20 cellular contexts compared by ENCODE assay signal in the genomic region with DNA sequence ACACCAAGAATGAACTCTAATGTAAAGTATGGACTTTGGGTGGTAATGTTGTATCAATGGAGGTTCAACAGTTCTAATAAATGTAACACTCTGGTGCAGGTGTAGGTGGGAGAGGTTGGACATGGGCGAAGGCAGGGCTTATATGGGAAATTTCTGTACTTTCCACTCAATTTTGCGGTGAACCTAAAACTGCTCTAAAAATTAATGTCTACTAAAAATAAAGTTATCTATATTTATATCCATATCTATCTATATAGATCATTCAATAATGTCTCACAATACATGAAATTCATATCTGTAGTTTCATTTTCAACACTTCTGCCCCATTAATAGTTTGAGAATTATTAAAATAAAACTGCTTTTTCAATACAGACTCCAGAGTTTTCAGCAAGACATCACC. TPM values are rescaled to one million over a fixed set of nuclear protein-coding genes. Genes with fewer than 3 reads are reported as not detected.
DNase-seq lines count a peak whose midpoint lies in the region; ATAC-seq, FAIRE-seq and TF ChIP-seq lines count a peak whose summit lies in the region.
"Had no signal": no experiment of that assay in that cellular context is flagged by ENCODE, and none has a peak within 500 bp of the region (broad histone marks: within the 10 kb centered on the region; RNA-seq: fewer than 3 reads in every experiment).

No MANE protein-coding gene starts in this region.

- H3K4me1 Mint-ChIP-seq in CD4-positive, alpha-beta memory T cell: peaks cover 19 to 35% (median 25%) of the 10 kb centered on the region in 4 donors
- H3K4me1 Mint-ChIP-seq: H9 had no signal

- H3K27ac ChIP-seq in CD4-positive, alpha-beta memory T cell (ENCODE audit: low read depth, low read length): no peak overlapping the region
- H3K27ac ChIP-seq in OCI-LY3 (ENCODE audit: low read length): no peak overlapping the region
- H3K27ac ChIP-seq in GM12878 (ENCODE audit: control insufficient read depth, insufficient read depth): peak overlapping the region; percentile 27
- H3K27ac ChIP-seq in trophoblast cell (ENCODE audit: low read depth, low read length): no peak overlapping the region
- H3K27ac ChIP-seq: 22Rv1, A549, C4-2B had no signal

- H2BK5ac ChIP-seq in trophoblast cell (ENCODE audit: low read depth, low read length, poor library complexity): no peak overlapping the region

- H3K4me1 ChIP-seq in CD4-positive, alpha-beta memory T cell (ENCODE audit: insufficient read depth, low read length): peaks cover 4% of the 10 kb centered on the region
- H3K4me1 ChIP-seq in OCI-LY3 (ENCODE audit: low read length) (peaks cover 6% of the 10 kb centered on the region), GM12878 (ENCODE audit: control insufficient read depth, insufficient read depth, low read length) (no peaks in the 10 kb centered on the region; the same call in none of the 2 replicates), trophoblast cell (ENCODE audit: control insufficient read depth in 1 of 2, insufficient read depth in 2 of 2, low read length in 2 of 2) (no peaks in the 10 kb centered on the region)
- H3K4me1 ChIP-seq: A549 had no signal

- H3K79me2 ChIP-seq in OCI-LY3 (ENCODE audit: low read length): no peaks in the 10 kb centered on the region
- H3K79me2 ChIP-seq in GM12878 (ENCODE audit: control insufficient read depth, insufficient read depth, low read length): no peaks in the 10 kb centered on the region
- H3K79me2 ChIP-seq in trophoblast cell (ENCODE audit: control insufficient read depth, insufficient read depth, low read length, poor library complexity): no peaks in the 10 kb centered on the region

- BruUV-seq in GM12878 (replicated peaks; lab: Mats Ljungman, UMichigan): no TSS peak

- no peak for TF ChIP-seq CTCF in OCI-LY3 (IDR thresholded peaks at IDR 0.05; ENCODE audit: low read depth, low read length)
- TF ChIP-seq CTCF in GM12878 (IDR thresholded peaks at IDR 0.05 in 2 of 3, conservative IDR thresholded peaks at IDR 0.05 in 1 of 3; ENCODE audit: control insufficient read depth in 2 of 3, extremely low read depth in 1 of 3, insufficient read depth in 1 of 3, low read depth in 3 of 3, low read length in 3 of 3): no peak

- TF ChIP-seq RAD21 in GM12878 (IDR thresholded peaks at IDR 0.05; ENCODE audit: insufficient read depth, low read depth, low read length): no peak

- H3K18ac ChIP-seq in trophoblast cell (ENCODE audit: low read length): no peak overlapping the region

- no peak overlapping the region for H2BK12ac ChIP-seq in trophoblast cell (ENCODE audit: low read length)

- H3K9ac ChIP-seq in OCI-LY3 (ENCODE audit: low read length) (no peak overlapping the region), GM12878 (ENCODE audit: control insufficient read depth, insufficient read depth, low read length) (no peak overlapping the region), trophoblast cell (ENCODE audit: low read length) (no peak overlapping the region)

- H4K20me1 ChIP-seq in OCI-LY3 (ENCODE audit: insufficient read depth, low read length): no peaks in the 10 kb centered on the region
- H4K20me1 ChIP-seq in GM12878 (ENCODE audit: control insufficient read depth, insufficient read depth): no peaks in the 10 kb centered on the region

- POLR2A ChIA-PET in CD4-positive, alpha-beta memory T cell (lab: Charles Lee; ENCODE audit: partially characterized antibody): no interaction called here
- POLR2A ChIA-PET in GM12878 (lab: Charles Lee): no interaction called here

- H3K27me3 ChIP-seq in CD4-positive, alpha-beta memory T cell (ENCODE audit: insufficient read depth, low read length): no peaks in the 10 kb centered on the region
- no peaks in the 10 kb centered on the region for H3K27me3 ChIP-seq in OCI-LY3 (ENCODE audit: low read depth, low read length)
- H3K27me3 ChIP-seq in GM12878 (replicated peaks in 1 of 2; ENCODE audit: control insufficient read depth in 2 of 2, insufficient read depth in 2 of 2, low read length in 1 of 2): no peaks in the 10 kb centered on the region
- no peaks in the 10 kb centered on the region for H3K27me3 ChIP-seq in trophoblast cell (ENCODE audit: insufficient read depth, low read length)

- no peak overlapping the region for H3K4ac ChIP-seq in trophoblast cell (ENCODE audit: low read depth, low read length)

- H4K91ac ChIP-seq in trophoblast cell (ENCODE audit: low read depth, low read length): no peak overlapping the region

- WGBS in GM12878 (ENCODE audit: insufficient coverage, insufficient replicate concordance, low lambda C conversion rate, missing lambda C conversion rate): 2% methylated on average over 2 of the region's 2 CpGs
- no CpG with 5 or more reads among the region's 2 CpGs for WGBS in trophoblast cell (ENCODE audit: extremely low coverage, insufficient coverage, insufficient read length)

- SMC1A ChIA-PET in GM12878 (lab: Charles Lee; ENCODE audit: uncharacterized antibody, unreplicated experiment): interaction anchor here (1.5 to 2.4 kb wide), 4 partner anchors 18 to 55 kb away, joined by 4 to 10 read pairs (median 5); no protein-coding TSS in a partner anchor

- in situ Hi-C loops in GM12878 (cut with MboI): no loop called here

- no peak overlapping the region for H3K14ac ChIP-seq in trophoblast cell (ENCODE audit: low read length)

- H3K23ac ChIP-seq in trophoblast cell (ENCODE audit: low read length): no peak overlapping the region

- no peak overlapping the region for H3K4me3 Mint-ChIP-seq in CD4-positive, alpha-beta memory T cell
- H3K4me3 Mint-ChIP-seq: CD4-positive, alpha-beta T cell; H9 had no signal

- TF ChIP-seq POLR2A in GM12892 (IDR thresholded peaks at IDR 0.05; ENCODE audit: low read depth, low read length): no peak
- no peak for TF ChIP-seq POLR2A in GM12878 (IDR thresholded peaks at IDR 0.05; ENCODE audit: low read depth, low read length)

- TF ChIP-seq EP300 in GM12878 (IDR thresholded peaks at IDR 0.05; ENCODE audit: borderline replicate concordance in 1 of 2, control insufficient read depth in 1 of 2, low read depth in 2 of 2, low read length in 2 of 2): no peak

- H2AFZ ChIP-seq in OCI-LY3 (ENCODE audit: low read depth, low read length) (no peak overlapping the region), GM12878 (ENCODE audit: control insufficient read depth, low read depth, low read length) (no peak overlapping the region; the same call in 1 of the 2 replicates), trophoblast cell (ENCODE audit: insufficient read depth, low read length, poor library complexity) (no peak overlapping the region)

- no peak for DNase-seq in CD4-positive, alpha-beta memory T cell
- no peak for DNase-seq in GM12892 (ENCODE audit: insufficient read length)
- no peak for DNase-seq in GM12878 (ENCODE audit: low read depth, low spot score)
- DNase-seq in inferior parietal cortex (ENCODE audit: extremely low spot score): no peak
- no peak for DNase-seq in trophoblast cell
- no peak for DNase-seq in NCI-H2081 (lab: John Stamatoyannopoulos, UW)
- DNase-seq: AML-193; CD4-positive, alpha-beta T cell; DMS 273 treated with DMSO at 0.1 percent for 48 hours; H9; KG1 had no signal

- FAIRE-seq in GM12892 (lab: Jason Lieb, UNC): peak; percentile 90
- no peak for FAIRE-seq in GM12878 (lab: Jason Lieb, UNC)
- FAIRE-seq: A549, G401.6 had no signal

- peaks cover 9% of the 10 kb centered on the region for H3K36me3 ChIP-seq in CD4-positive, alpha-beta memory T cell (ENCODE audit: insufficient read depth, low read length)
- peaks cover 39% of the 10 kb centered on the region for H3K36me3 ChIP-seq in OCI-LY3 (replicated peaks; ENCODE audit: low read depth, low read length)
- no peaks in the 10 kb centered on the region for H3K36me3 ChIP-seq in GM12878 (ENCODE audit: control insufficient read depth in 2 of 2, insufficient read depth in 2 of 2, low read length in 1 of 2)
- H3K36me3 ChIP-seq in trophoblast cell (ENCODE audit: control insufficient read depth in 1 of 2, insufficient read depth in 2 of 2, low read length in 2 of 2): no peaks in the 10 kb centered on the region

- H4K12ac ChIP-seq in trophoblast cell (ENCODE audit: low read depth, low read length): no peak overlapping the region

- no peaks in the 10 kb centered on the region for H3K79me1 ChIP-seq in trophoblast cell (ENCODE audit: low read length)

- no peak overlapping the region for H4K8ac ChIP-seq in trophoblast cell (ENCODE audit: low read depth, low read length)

- intact Hi-C loops in CD4-positive, alpha-beta memory T cell (cut with micrococcal nuclease): no loop called here
- intact Hi-C loops in GM12878 (cut with micrococcal nuclease; ENCODE audit: unreplicated experiment): loop anchor here (5.0 kb wide), 1 partner anchor 47 kb away; no protein-coding TSS in a partner anchor

- peak overlapping the region; percentile 24; the same call in 1 of the 2 replicates for H3K4me2 ChIP-seq in OCI-LY3 (ENCODE audit: low read length)
- peak overlapping the region; percentile 52 for H3K4me2 ChIP-seq in GM12878 (ENCODE audit: control insufficient read depth, insufficient read depth)
- H3K4me2 ChIP-seq in trophoblast cell (ENCODE audit: low read length): no peak overlapping the region
- H3K4me2 ChIP-seq: A549 had no signal

- ATAC-seq in GM12878: peak; percentile 64
- ATAC-seq in GM18858 (IDR thresholded peaks at IDR 0.05; ENCODE audit: unreplicated experiment): no peak
- ATAC-seq: A549 had no signal

- no peaks in the 10 kb centered on the region for H3K9me3 Mint-ChIP-seq in CD4-positive, alpha-beta memory T cell
- H3K9me3 Mint-ChIP-seq: CD4-positive, alpha-beta T cell; H9 had no signal

- no peak overlapping the region for H2BK120ac ChIP-seq in trophoblast cell (ENCODE audit: insufficient read depth, low read length, poor library complexity)

- peaks cover 62 to 67% of the 10 kb centered on the region in 2 donors for H3K36me3 Mint-ChIP-seq in CD4-positive, alpha-beta memory T cell

- RAD21 ChIA-PET in GM12878 (lab: Charles Lee; ENCODE audit: unreplicated experiment): interaction anchor here (1.8 kb wide), 1 partner anchor 18 kb away, joined by 7 read pairs; no protein-coding TSS in a partner anchor

- CTCF ChIA-PET in CD4-positive, alpha-beta memory T cell (lab: Charles Lee; ENCODE audit: partially characterized antibody): no interaction called here
- CTCF ChIA-PET in GM12878 (lab: Yijun Ruan, JAX): interaction anchor here (1.6 to 1.7 kb wide), 2 partner anchors 25 to 47 kb away, joined by 4 to 5 read pairs; no protein-coding TSS in a partner anchor

- peak overlapping the region in 4 of 7 donors; percentile 29 to 73 (median 34) for H3K27ac Mint-ChIP-seq in CD4-positive, alpha-beta memory T cell
- H3K27ac Mint-ChIP-seq: H9 had no signal

- no peak overlapping the region for H3K4me3 ChIP-seq in CD4-positive, alpha-beta memory T cell (ENCODE audit: low read length in 2 of 2)
- H3K4me3 ChIP-seq in OCI-LY3 (ENCODE audit: low read length) (no peak overlapping the region), GM12878 (peak overlapping the region; percentile 28; the same call in 1 of the 2 replicates), trophoblast cell (ENCODE audit: low read depth, low read length) (no peak overlapping the region)
- H3K4me3 ChIP-seq: A549 had no signal

- H2AK5ac ChIP-seq in trophoblast cell (ENCODE audit: low read length): no peak overlapping the region

- no peaks in the 10 kb centered on the region for H3K27me3 Mint-ChIP-seq in CD4-positive, alpha-beta memory T cell
- H3K27me3 Mint-ChIP-seq: CD4-positive, alpha-beta T cell had no signal

- no peaks in the 10 kb centered on the region for H3K9me3 ChIP-seq in CD4-positive, alpha-beta memory T cell (ENCODE audit: control insufficient read depth in 1 of 2, low read length in 2 of 2)
- H3K9me3 ChIP-seq in OCI-LY3 (ENCODE audit: insufficient read depth, low read length) (no peaks in the 10 kb centered on the region), GM12878 (replicated peaks; ENCODE audit: control insufficient read depth, insufficient read depth, low read length) (no peaks in the 10 kb centered on the region; the same call in 2 of the 3 replicates), trophoblast cell (ENCODE audit: insufficient read depth, low read depth, low read length) (no peaks in the 10 kb centered on the region)
- H3K9me3 ChIP-seq: A549 had no signal

RNA-seq across cellular contexts. Expression of gene CD200R1, which starts 49.3 kb away (rescaled TPM):
- total RNA-seq in CD4-positive, alpha-beta memory T cell: 10 to 100 TPM; 29.2 to 30.1 TPM
- 10 to 100 TPM; 22.6 to 27.6 TPM for polyA plus RNA-seq in CD4-positive, alpha-beta memory T cell
- 2.3 TPM for polyA plus RNA-seq in GM12892 (2012; ENCODE audit: missing spikeins)
- total RNA-seq in GM12878 (2013; cell fraction: nucleolus; rRNA removed): 0.17 and 0.21 TPM in 2 replicates
- total RNA-seq in GM12878 (2014; rRNA removed): 0.73 and 0.82 TPM in 2 replicates
- 0.88 and 0.98 TPM in 2 replicates for total RNA-seq in GM12878 (2014; rRNA removed; fragmentation: Illumina TruSeq; extraction: Trizol)
- total RNA-seq in GM12878 (2021): 0.87 and 0.90 TPM in 2 replicates
- 1.4 TPM for polyA plus RNA-seq in GM12878 (2011; ENCODE audit: low read depth)
- 0.12 and 0.15 TPM in 2 replicates for polyA plus RNA-seq in GM12878 (2011; rRNA removed)
- polyA plus RNA-seq in GM12878 (2011; cell fraction: cytosol; rRNA removed): 0.03 and 0.07 TPM in 2 replicates
- 0.25 and 0.28 TPM in 2 replicates for polyA plus RNA-seq in GM12878 (2011; cell fraction: nucleus; rRNA removed)
- 1.8 and 3.4 TPM in 2 replicates for polyA plus RNA-seq in GM12878 (2012)
- polyA plus RNA-seq in GM12878 (2014; fragmentation: Illumina TruSeq; extraction: Trizol): 0.81 and 0.98 TPM in 2 replicates
- under 1 TPM; 0.90 to 0.93 TPM for polyA plus RNA-seq in GM12878 (2014; fragmentation: Nextera tagmentation; extraction: Ambion mirVana)
- 0.60 and 1.1 TPM in 2 replicates for polyA plus RNA-seq in GM12878 (2014; rRNA removed)
- under 1 TPM; 0.55 to 0.59 TPM for polyA plus RNA-seq in GM12878 (2016; fragmentation: Nextera tagmentation; extraction: Ambion mirVana)
- 0.15 and 0.31 TPM in 2 replicates for polyA minus RNA-seq in GM12878 (2011; rRNA and poly(A)+ RNA removed)
- not detected in 2 replicates for polyA minus RNA-seq in GM12878 (2011; cell fraction: cytosol; rRNA and poly(A)+ RNA removed)
- polyA minus RNA-seq in GM12878 (2011; cell fraction: nucleus; rRNA and poly(A)+ RNA removed): 0.12 TPM in 1 of 2 replicates, not detected in the other
- polyA plus RNA-seq in trophoblast cell (2013): 0.42 and 0.43 TPM in 2 replicates
- total RNA-seq: H1, H9, HT-29 had no signal
- polyA plus RNA-seq: BJ had no signal

Comparison
In these comparisons a context has a peak if more than half of its experiments do, and no peak if none do; other contexts are left out.
1. RNA of gene CD200R1, which starts 49.3 kb away (total RNA-seq): 29.2 to 30.1 TPM in CD4-positive, alpha-beta memory T cell; 0.17 to 0.98 TPM in GM12878; every median in the first group is over 10 times any median in the second.